Comparison of ENCODE assay signal across 1 cellular context in the genomic region with DNA sequence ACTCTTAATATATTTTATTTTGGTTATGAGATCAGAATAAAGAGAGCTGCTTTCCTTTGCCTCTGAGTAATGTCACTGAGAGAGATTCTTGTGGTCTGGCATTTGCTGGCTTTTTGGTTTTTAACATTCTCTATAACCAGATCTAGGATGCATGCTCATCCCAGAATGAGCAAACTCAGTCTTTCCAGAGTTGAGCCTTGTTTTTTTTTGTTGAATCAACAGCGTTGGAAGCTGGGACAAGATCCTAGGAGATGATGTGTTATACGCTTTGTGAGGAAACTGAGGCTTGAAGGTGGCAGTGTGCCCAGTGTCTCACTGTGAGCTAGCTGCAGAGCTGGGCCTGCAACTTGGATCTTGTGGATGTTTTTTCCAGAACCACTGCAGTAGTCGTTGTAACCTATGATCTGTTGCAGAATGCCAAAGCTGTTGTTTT.
TF ChIP-seq lines count a peak whose summit lies in the region.

No MANE protein-coding gene starts in this region.

TF ChIP-seq in GM23338, 12 proteins besides CTCF, POLR2A, EP300 and RAD21 (continued from another document):
- TF ChIP-seq, protein P1, sequence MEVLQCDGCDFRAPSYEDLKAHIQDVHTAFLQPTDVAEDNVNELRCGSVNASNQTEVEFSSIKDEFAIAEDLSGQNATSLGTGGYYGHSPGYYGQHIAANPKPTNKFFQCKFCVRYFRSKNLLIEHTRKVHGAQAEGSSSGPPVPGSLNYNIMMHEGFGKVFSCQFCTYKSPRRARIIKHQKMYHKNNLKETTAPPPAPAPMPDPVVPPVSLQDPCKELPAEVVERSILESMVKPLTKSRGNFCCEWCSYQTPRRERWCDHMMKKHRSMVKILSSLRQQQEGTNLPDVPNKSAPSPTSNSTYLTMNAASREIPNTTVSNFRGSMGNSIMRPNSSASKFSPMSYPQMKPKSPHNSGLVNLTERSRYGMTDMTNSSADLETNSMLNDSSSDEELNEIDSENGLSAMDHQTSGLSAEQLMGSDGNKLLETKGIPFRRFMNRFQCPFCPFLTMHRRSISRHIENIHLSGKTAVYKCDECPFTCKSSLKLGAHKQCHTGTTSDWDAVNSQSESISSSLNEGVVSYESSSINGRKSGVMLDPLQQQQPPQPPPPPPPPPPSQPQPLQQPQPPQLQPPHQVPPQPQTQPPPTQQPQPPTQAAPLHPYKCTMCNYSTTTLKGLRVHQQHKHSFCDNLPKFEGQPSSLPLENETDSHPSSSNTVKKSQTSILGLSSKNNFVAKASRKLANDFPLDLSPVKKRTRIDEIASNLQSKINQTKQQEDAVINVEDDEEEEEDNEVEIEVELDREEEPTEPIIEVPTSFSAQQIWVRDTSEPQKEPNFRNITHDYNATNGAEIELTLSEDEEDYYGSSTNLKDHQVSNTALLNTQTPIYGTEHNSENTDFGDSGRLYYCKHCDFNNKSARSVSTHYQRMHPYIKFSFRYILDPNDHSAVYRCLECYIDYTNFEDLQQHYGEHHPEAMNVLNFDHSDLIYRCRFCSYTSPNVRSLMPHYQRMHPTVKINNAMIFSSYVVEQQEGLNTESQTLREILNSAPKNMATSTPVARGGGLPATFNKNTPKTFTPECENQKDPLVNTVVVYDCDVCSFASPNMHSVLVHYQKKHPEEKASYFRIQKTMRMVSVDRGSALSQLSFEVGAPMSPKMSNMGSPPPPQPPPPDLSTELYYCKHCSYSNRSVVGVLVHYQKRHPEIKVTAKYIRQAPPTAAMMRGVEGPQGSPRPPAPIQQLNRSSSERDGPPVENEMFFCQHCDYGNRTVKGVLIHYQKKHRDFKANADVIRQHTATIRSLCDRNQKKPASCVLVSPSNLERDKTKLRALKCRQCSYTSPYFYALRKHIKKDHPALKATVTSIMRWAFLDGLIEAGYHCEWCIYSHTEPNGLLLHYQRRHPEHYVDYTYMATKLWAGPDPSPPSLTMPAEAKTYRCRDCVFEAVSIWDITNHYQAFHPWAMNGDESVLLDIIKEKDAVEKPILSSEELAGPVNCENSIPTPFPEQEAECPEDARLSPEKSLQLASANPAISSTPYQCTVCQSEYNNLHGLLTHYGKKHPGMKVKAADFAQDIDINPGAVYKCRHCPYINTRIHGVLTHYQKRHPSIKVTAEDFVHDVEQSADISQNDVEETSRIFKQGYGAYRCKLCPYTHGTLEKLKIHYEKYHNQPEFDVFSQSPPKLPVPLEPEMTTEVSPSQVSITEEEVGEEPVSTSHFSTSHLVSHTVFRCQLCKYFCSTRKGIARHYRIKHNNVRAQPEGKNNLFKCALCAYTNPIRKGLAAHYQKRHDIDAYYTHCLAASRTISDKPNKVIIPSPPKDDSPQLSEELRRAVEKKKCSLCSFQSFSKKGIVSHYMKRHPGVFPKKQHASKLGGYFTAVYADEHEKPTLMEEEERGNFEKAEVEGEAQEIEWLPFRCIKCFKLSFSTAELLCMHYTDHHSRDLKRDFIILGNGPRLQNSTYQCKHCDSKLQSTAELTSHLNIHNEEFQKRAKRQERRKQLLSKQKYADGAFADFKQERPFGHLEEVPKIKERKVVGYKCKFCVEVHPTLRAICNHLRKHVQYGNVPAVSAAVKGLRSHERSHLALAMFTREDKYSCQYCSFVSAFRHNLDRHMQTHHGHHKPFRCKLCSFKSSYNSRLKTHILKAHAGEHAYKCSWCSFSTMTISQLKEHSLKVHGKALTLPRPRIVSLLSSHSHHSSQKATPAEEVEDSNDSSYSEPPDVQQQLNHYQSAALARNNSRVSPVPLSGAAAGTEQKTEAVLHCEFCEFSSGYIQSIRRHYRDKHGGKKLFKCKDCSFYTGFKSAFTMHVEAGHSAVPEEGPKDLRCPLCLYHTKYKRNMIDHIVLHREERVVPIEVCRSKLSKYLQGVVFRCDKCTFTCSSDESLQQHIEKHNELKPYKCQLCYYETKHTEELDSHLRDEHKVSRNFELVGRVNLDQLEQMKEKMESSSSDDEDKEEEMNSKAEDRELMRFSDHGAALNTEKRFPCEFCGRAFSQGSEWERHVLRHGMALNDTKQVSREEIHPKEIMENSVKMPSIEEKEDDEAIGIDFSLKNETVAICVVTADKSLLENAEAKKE (CRISPR knock-in tag; IDR thresholded peaks at IDR 0.05) = no peak
- no peak for TF ChIP-seq ETS1 (IDR thresholded peaks at IDR 0.05)
- no peak for TF ChIP-seq NANOG (IDR thresholded peaks at IDR 0.05; ENCODE audit: borderline replicate concordance)
- TF ChIP-seq STAT1 (IDR thresholded peaks at IDR 0.05; ENCODE audit: unreplicated experiment) = no peak
- TF ChIP-seq ZNF331 (CRISPR knock-in tag; IDR thresholded peaks at IDR 0.05; ENCODE audit: low read depth) = no peak
